7 cellular contexts compared by ENCODE assay signal in the genomic region with DNA sequence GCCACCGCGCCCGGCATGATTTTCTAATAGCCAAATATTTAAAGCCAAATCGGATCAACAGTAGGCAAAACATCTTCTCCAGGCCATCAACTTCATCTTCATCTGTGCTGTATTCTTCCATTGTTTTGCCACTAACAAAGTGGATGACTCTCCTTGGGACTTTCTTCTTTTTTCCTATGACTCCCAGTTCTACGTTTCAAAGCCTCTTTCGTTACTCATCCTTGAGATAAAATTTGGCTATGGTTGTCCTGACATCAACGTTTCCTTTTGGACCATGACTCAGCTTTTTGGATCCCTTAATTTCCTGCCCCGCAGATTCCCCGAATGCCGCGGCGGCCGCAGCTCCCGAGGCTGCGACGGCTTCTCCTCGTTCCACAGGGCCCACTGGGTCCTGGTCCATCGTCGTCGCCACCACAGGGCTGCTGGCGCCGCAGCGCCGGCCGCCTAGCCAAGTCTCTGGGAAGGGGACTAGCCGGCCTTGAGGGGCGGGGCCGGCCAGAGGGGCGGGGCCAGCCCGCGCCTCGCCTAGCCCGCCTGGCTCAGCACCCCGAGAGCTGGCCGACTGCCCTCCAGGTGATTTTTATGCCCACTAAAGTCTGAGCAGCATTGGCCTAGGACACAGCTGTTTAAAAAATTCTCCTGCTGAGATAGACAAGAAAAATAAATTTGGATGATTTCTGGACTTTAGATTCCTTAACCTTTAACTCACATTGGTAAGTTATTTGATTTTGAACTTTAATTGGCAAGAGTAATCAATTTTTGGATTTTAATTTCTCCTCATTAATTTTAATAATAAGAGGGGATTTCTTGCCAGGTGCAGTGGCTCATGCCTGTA.
DNase-seq lines count a peak whose midpoint lies in the region; ATAC-seq and TF ChIP-seq lines count a peak whose summit lies in the region.

No MANE protein-coding gene starts in this region.

- H3K36me3 ChIP-seq in spleen = no peaks in the 10 kb centered on the region

- intact Hi-C loops in dendritic cell treated with granulocyte-macrophage colony-stimulating factor and Interleukin-4, amounts not matched to agents 40 ng/mL and 50 ng/mL, for 4 days (cut with micrococcal nuclease) = no loop called here
- intact Hi-C loops in spleen (cut with DNase I; ENCODE audit: low total_unique reads) = no loop called here

- no peaks in the 10 kb centered on the region for H3K27me3 ChIP-seq in layer of hippocampus (ENCODE audit: control insufficient read depth, insufficient read depth, low read length)
- peaks cover 0 to 18% (median 0%) of the 10 kb centered on the region in 7 donors for H3K27me3 ChIP-seq in spleen (replicated peaks in 1 of 7)

- 11 to 15% (median 14%) methylated on average over 33 to 35 of the region's 35 CpGs for whole genome bisulfite sequencing in spleen, 5 donors

- peaks cover 6 to 18% of the 10 kb centered on the region in 2 donors for H3K27me3 Mint-ChIP-seq in T-cell
- peaks cover 8% of the 10 kb centered on the region for H3K27me3 Mint-ChIP-seq in dendritic cell treated with granulocyte-macrophage colony-stimulating factor and Interleukin-4, amounts not matched to agents 40 ng/mL and 50 ng/mL, for 4 days

- peak overlapping the region in 7 of 8 donors; percentile 12 to 63 (median 30) for H3K4me3 ChIP-seq in spleen

- peak in 1 of 34 experiments; percentile 2 for DNase-seq in T-cell
- peak; percentile 84 for DNase-seq in spleen
- no peak for DNase-seq in D341Med (ENCODE audit: low spot score)

- ATAC-seq in GM18867 (IDR thresholded peaks at IDR 0.05; ENCODE audit: unreplicated experiment) (peak; percentile 47), HG03354 (IDR thresholded peaks at IDR 0.05; ENCODE audit: poor library complexity, severe bottlenecking, unreplicated experiment) (peak; percentile 63), T-cell (replicated peaks in 1 of 4) (peak in 2 of 4 experiments; percentile 39 to 46)

- TF ChIP-seq CTCF in spleen (IDR thresholded peaks at IDR 0.05 in 8 of 11, conservative IDR thresholded peaks at IDR 0.05 in 3 of 11) = no peak

- H3K27ac Mint-ChIP-seq in T-cell = no peak overlapping the region
- peak overlapping the region; percentile 65 for H3K27ac Mint-ChIP-seq in dendritic cell treated with granulocyte-macrophage colony-stimulating factor and Interleukin-4, amounts not matched to agents 40 ng/mL and 50 ng/mL, for 4 days

- H3K4me1 ChIP-seq in spleen = peaks cover 0 to 12% (median 7%) of the 10 kb centered on the region in 6 donors

- POLR2A ChIA-PET in T-cell (lab: Charles Lee) = no interaction called here

- CTCF ChIA-PET in T-cell (lab: Charles Lee) = no interaction called here

- H3K27ac ChIP-seq in layer of hippocampus (ENCODE audit: low read depth, low read length) = peak overlapping the region; percentile 15
- peak overlapping the region in 7 of 8 donors; percentile 41 to 79 (median 66) for H3K27ac ChIP-seq in spleen

- H3K9me3 ChIP-seq in spleen = peaks cover 0 to 14% (median 11%) of the 10 kb centered on the region in 8 donors

- H3K9me3 Mint-ChIP-seq in T-cell = peaks cover 8 to 10% (median 9%) of the 10 kb centered on the region in 3 donors
- H3K9me3 Mint-ChIP-seq in dendritic cell treated with granulocyte-macrophage colony-stimulating factor and Interleukin-4, amounts not matched to agents 40 ng/mL and 50 ng/mL, for 4 days = peaks cover 11% of the 10 kb centered on the region

- H3K36me3 Mint-ChIP-seq in T-cell = peaks cover 6% of the 10 kb centered on the region
- H3K36me3 Mint-ChIP-seq in dendritic cell treated with granulocyte-macrophage colony-stimulating factor and Interleukin-4, amounts not matched to agents 40 ng/mL and 50 ng/mL, for 4 days (ENCODE audit: low read depth) = no peaks in the 10 kb centered on the region

- peak overlapping the region; percentile 50 to 69 (median 58) for H3K4me3 Mint-ChIP-seq in T-cell
- H3K4me3 Mint-ChIP-seq in dendritic cell treated with granulocyte-macrophage colony-stimulating factor and Interleukin-4, amounts not matched to agents 40 ng/mL and 50 ng/mL, for 4 days = peak overlapping the region; percentile 83

- peaks cover 6 to 14% (median 10%) of the 10 kb centered on the region in 3 donors for H3K4me1 Mint-ChIP-seq in T-cell
- H3K4me1 Mint-ChIP-seq in dendritic cell treated with granulocyte-macrophage colony-stimulating factor and Interleukin-4, amounts not matched to agents 40 ng/mL and 50 ng/mL, for 4 days (ENCODE audit: low read depth) = peaks cover 7% of the 10 kb centered on the region

- TF ChIP-seq POLR2A in spleen (IDR thresholded peaks at IDR 0.05) = no peak
